18 cellular contexts compared by ENCODE assay signal in the genomic region with DNA sequence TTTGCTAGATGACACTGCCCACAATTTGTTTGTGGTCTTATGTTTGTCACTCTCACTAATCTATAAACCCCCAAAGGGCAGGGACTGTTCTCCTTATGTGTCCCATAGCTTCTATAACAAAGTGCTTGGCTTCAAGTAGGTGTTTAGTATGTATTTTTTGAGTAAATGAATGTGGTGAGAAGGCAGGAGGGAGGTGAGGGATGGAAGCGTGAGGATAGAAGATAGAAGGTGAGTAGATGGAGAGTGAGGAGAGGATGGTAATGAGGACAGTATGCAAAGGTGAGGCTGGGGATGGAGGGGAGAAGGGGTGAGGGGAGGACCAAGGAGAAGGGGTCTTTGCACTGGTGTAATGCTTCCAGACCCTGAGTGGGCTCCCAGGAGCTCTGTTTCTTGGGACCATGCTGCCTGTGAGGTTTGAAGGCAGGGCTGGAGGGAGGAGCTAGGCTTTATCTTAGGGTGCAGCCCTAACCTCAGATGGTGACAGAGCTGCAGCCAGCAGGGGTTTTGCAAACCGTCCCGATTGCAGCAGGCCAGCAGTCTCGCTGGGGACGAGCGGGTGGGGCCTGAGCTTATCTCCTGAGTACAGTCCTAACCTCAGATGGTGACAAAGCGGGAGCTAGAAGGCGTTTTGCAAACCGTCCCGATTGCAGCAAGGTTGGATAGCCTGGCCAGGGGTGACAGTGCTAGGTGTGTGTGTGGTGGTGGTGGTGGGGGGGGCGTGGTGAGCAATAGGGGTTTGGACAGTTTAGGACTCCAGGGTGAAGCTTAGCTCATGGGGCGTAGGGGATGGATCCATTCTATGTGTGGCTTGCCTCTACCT. TPM values are rescaled to one million over a fixed set of nuclear protein-coding genes. Genes with fewer than 3 reads are reported as not detected.
A peak's percentile ranks its signal among the peaks of the same experiment; 100 is the strongest.
DNase-seq lines count a peak whose midpoint lies in the region; ATAC-seq and TF ChIP-seq lines count a peak whose summit lies in the region.
"Had no signal": no experiment of that assay in that cellular context is flagged by ENCODE, and none has a peak within 500 bp of the region (broad histone marks: within the 10 kb centered on the region; RNA-seq: fewer than 3 reads in every experiment).

No MANE protein-coding gene starts in this region.

- no peak for TF ChIP-seq CTCF in PC-9 (conservative IDR thresholded peaks at IDR 0.05)
- no peak for TF ChIP-seq CTCF in activated CD8-positive, alpha-beta T cell treated with anti-CD3 and anti-CD28 coated beads for 36 hours (IDR thresholded peaks at IDR 0.05)

- H3K27me3 Mint-ChIP-seq in activated CD8-positive, alpha-beta T cell treated with anti-CD3 and anti-CD28 coated beads for 36 hours: no peaks in the 10 kb centered on the region

- H3K36me3 ChIP-seq in PC-9 (ENCODE audit: low read depth): no peaks in the 10 kb centered on the region
- H3K36me3 ChIP-seq: right lobe of liver, uterus had no signal

- no peaks in the 10 kb centered on the region for H3K9me3 Mint-ChIP-seq in activated CD8-positive, alpha-beta T cell treated with anti-CD3 and anti-CD28 coated beads for 36 hours
- H3K9me3 Mint-ChIP-seq: activated B cell treated with CpG ODN at 0.5 μM for 24 hours; naive thymus-derived CD8-positive, alpha-beta T cell; stimulated activated naive B cell treated with anti-CD40 and anti-IgM and Interleukin-4, amounts not matched to agents 10 μg/mL and 1 μg/mL and 100 μg/mL, for 72 hours had no signal

- no peak overlapping the region for H3K4me3 ChIP-seq in PC-9
- H3K4me3 ChIP-seq: right lobe of liver, uterus had no signal

- no TSS peak for BruUV-seq in PC-9 (replicated peaks; lab: Mats Ljungman, UMichigan)

- peaks cover 18% of the 10 kb centered on the region; the same call in 1 of the 2 replicates for H3F3A ChIP-seq in PC-9 (ENCODE audit: insufficient read depth, low read depth)

- no peaks in the 10 kb centered on the region for H3K79me2 ChIP-seq in PC-9 (ENCODE audit: low read depth)

- no peak for TF ChIP-seq POLR2A in erythroblast (IDR thresholded peaks at IDR 0.05; ENCODE audit: low read length)

- CTCF ChIA-PET in PC-9 (lab: Charles Lee): interaction anchor here (0.6 to 0.8 kb wide), 5 partner anchors 17 to 1306 kb away, joined by 3 to 18 read pairs (median 5); no protein-coding TSS in a partner anchor
- CTCF ChIA-PET in activated CD8-positive, alpha-beta T cell treated with anti-CD3 and anti-CD28 coated beads for 36 hours (lab: Charles Lee): interaction anchor here (1.0 to 5.1 kb wide), 10 partner anchors 8 to 141 kb away, joined by 3 to 41 read pairs (median 6); no protein-coding TSS in a partner anchor

- peaks cover 10% of the 10 kb centered on the region for H3K4me1 Mint-ChIP-seq in activated CD8-positive, alpha-beta T cell treated with anti-CD3 and anti-CD28 coated beads for 36 hours (ENCODE audit: low read depth)
- H3K4me1 Mint-ChIP-seq: activated B cell treated with CpG ODN at 0.5 μM for 24 hours; stimulated activated naive B cell treated with anti-CD40 and anti-IgM and Interleukin-4, amounts not matched to agents 10 μg/mL and 1 μg/mL and 100 μg/mL, for 72 hours had no signal

- peak overlapping the region; percentile 36; the same call in 1 of the 2 replicates for H3K4me2 ChIP-seq in PC-9

- POLR2A ChIA-PET in PC-9 (lab: Charles Lee; ENCODE audit: unreplicated experiment): interaction anchor here (0.5 kb wide), 1 partner anchor 88 kb away, joined by 5 read pairs; no protein-coding TSS in a partner anchor
- POLR2A ChIA-PET in activated CD8-positive, alpha-beta T cell treated with anti-CD3 and anti-CD28 coated beads for 36 hours (lab: Charles Lee): interaction anchor here (0.9 to 1.6 kb wide), 4 partner anchors 13 to 54 kb away, joined by 3 to 4 read pairs (median 4); a partner anchor contains a TSS

- H3K9me3 ChIP-seq in PC-9 (ENCODE audit: insufficient read depth, low read depth): no peaks in the 10 kb centered on the region
- H3K9me3 ChIP-seq: right lobe of liver, uterus had no signal

- H2AFZ ChIP-seq in PC-9: no peak overlapping the region

- H3K4me1 ChIP-seq in PC-9 (replicated peaks; ENCODE audit: insufficient read depth): peaks cover 41% of the 10 kb centered on the region
- H3K4me1 ChIP-seq: right lobe of liver, uterus had no signal

- H3K27me3 ChIP-seq in PC-9 (ENCODE audit: insufficient read depth, low read depth): no peaks in the 10 kb centered on the region
- H3K27me3 ChIP-seq: right lobe of liver, uterus had no signal

- intact Hi-C loops in PC-9 (cut with micrococcal nuclease; ENCODE audit: unreplicated experiment) (no loop called here), sciatic nerve (cut with DNase I) (no loop called here)
- intact Hi-C loops in activated CD8-positive, alpha-beta T cell treated with anti-CD3 and anti-CD28 coated beads for 36 hours (cut with micrococcal nuclease): no loop called here

- H3K4me3 Mint-ChIP-seq in activated CD8-positive, alpha-beta T cell treated with anti-CD3 and anti-CD28 coated beads for 36 hours: no peak overlapping the region
- H3K4me3 Mint-ChIP-seq: activated B cell treated with CpG ODN at 0.5 μM for 24 hours; CD4-positive, CD25-positive, alpha-beta regulatory T cell; naive thymus-derived CD8-positive, alpha-beta T cell; stimulated activated naive B cell treated with anti-CD40 and anti-IgM and Interleukin-4, amounts not matched to agents 10 μg/mL and 1 μg/mL and 100 μg/mL, for 72 hours had no signal

- no peaks in the 10 kb centered on the region for H4K20me1 ChIP-seq in PC-9 (ENCODE audit: insufficient read depth)

- in situ Hi-C loops in KBM-7 (cut with MboI; ENCODE audit: low pct_unique_long_range_greater_than_20kb, low sequenced_read_pairs): no loop called here

- no peaks in the 10 kb centered on the region for H3K36me3 Mint-ChIP-seq in activated CD8-positive, alpha-beta T cell treated with anti-CD3 and anti-CD28 coated beads for 36 hours (ENCODE audit: low read depth)
- H3K36me3 Mint-ChIP-seq: CD4-positive, CD25-positive, alpha-beta regulatory T cell; naive thymus-derived CD8-positive, alpha-beta T cell; stimulated activated naive B cell treated with anti-CD40 and anti-IgM and Interleukin-4, amounts not matched to agents 10 μg/mL and 1 μg/mL and 100 μg/mL, for 72 hours had no signal

- ATAC-seq in sciatic nerve: peak; percentile 4
- no peak for ATAC-seq in activated CD8-positive, alpha-beta T cell treated with anti-CD3 and anti-CD28 coated beads for 36 hours
- ATAC-seq in stimulated activated naive CD8-positive, alpha-beta T cell treated with anti-CD3 and anti-CD28 coated beads, Interleukin-15, Interleukin-2, amounts not matched to agents 100 U/mL and 50 U/mL, for 24 hours: no peak
- ATAC-seq: naive thymus-derived CD8-positive, alpha-beta T cell; stimulated activated naive B cell treated with anti-CD40 and anti-IgM and Interleukin-4, amounts not matched to agents 10 μg/mL and 1 μg/mL and 100 μg/mL, for 72 hours had no signal

- DNase-seq in KBM-7 (peak; percentile 75), PC-9 (peak in 1 of 2 experiments; percentile 62), erythroblast (lab: John Stamatoyannopoulos, UW) (peak; percentile 94), sciatic nerve (ENCODE audit: low spot score) (no peak), nucleus accumbens (lab: John Stamatoyannopoulos, UW) (no peak)
- DNase-seq in activated CD8-positive, alpha-beta T cell treated with anti-CD3 and anti-CD28 coated beads for 36 hours: no peak
- no peak for DNase-seq in stimulated activated naive CD8-positive, alpha-beta T cell treated with anti-CD3 and anti-CD28 coated beads, Interleukin-15, Interleukin-2, amounts not matched to agents 100 U/mL and 50 U/mL, for 24 hours
- DNase-seq: activated B cell treated with CpG ODN at 0.5 μM for 24 hours; CD4-positive, CD25-positive, alpha-beta regulatory T cell; naive thymus-derived CD8-positive, alpha-beta T cell; NCI-H1436 treated with DMSO at 0.1 percent for 48 hours; NCI-H526 treated with DMSO at 0.1 percent for 48 hours; SHP77 treated with DMSO at 0.1 percent for 48 hours; stimulated activated naive B cell treated with anti-CD40 and anti-IgM and Interleukin-4, amounts not matched to agents 10 μg/mL and 1 μg/mL and 100 μg/mL, for 72 hours; uterus had no signal

- no peak overlapping the region for H3K27ac Mint-ChIP-seq in activated CD8-positive, alpha-beta T cell treated with anti-CD3 and anti-CD28 coated beads for 36 hours
- H3K27ac Mint-ChIP-seq: activated B cell treated with CpG ODN at 0.5 μM for 24 hours; CD4-positive, CD25-positive, alpha-beta regulatory T cell; stimulated activated naive B cell treated with anti-CD40 and anti-IgM and Interleukin-4, amounts not matched to agents 10 μg/mL and 1 μg/mL and 100 μg/mL, for 72 hours had no signal

- no peaks in the 10 kb centered on the region for H3K9me2 ChIP-seq in PC-9 (ENCODE audit: insufficient read depth)

- H3K27ac ChIP-seq in PC-9: no peak overlapping the region
- H3K27ac ChIP-seq: right lobe of liver, uterus had no signal

RNA-seq across cellular contexts. Expression of a gene that starts 6.5 kb away (rescaled TPM):
- total RNA-seq in PC-9 (2021) (not detected in 2 replicates), sciatic nerve (0.31 TPM)
- total RNA-seq in activated CD8-positive, alpha-beta T cell treated with anti-CD3 and anti-CD28 coated beads for 36 hours: under 1 TPM; 0.27 to 0.34 TPM
- total RNA-seq: CD4-positive, CD25-positive, alpha-beta regulatory T cell; chondrocyte; uterus had no signal

RNA-seq across cellular contexts. Expression of a gene that starts 7.8 kb away (rescaled TPM):
- total RNA-seq in PC-9 (2021) (not detected in 2 replicates), sciatic nerve (not detected)
- total RNA-seq in activated CD8-positive, alpha-beta T cell treated with anti-CD3 and anti-CD28 coated beads for 36 hours: not detected
- total RNA-seq: activated B cell treated with CpG ODN at 0.5 μM for 24 hours; CD4-positive, CD25-positive, alpha-beta regulatory T cell; chondrocyte; liver; naive thymus-derived CD8-positive, alpha-beta T cell; right lobe of liver; uterus had no signal

RNA-seq across cellular contexts. Expression of a gene that starts 17.3 kb away (rescaled TPM):
- total RNA-seq in PC-9 (2021) (26.8 and 46.5 TPM in 2 replicates), sciatic nerve (32.2 TPM)
- total RNA-seq in activated CD8-positive, alpha-beta T cell treated with anti-CD3 and anti-CD28 coated beads for 36 hours: 10 to 100 TPM; 49.2 to 51.1 TPM

RNA-seq across cellular contexts. Expression of a gene that starts 17.6 kb away (rescaled TPM):
- 113 and 171 TPM in 2 replicates for total RNA-seq in PC-9 (2021)
- 166 TPM for total RNA-seq in sciatic nerve
- total RNA-seq in activated CD8-positive, alpha-beta T cell treated with anti-CD3 and anti-CD28 coated beads for 36 hours: 100 to 1,000 TPM; 132 to 139 TPM

RNA-seq across cellular contexts. Expression of a gene that starts 55.2 kb away (rescaled TPM):
- total RNA-seq in PC-9 (2021): 16.4 and 18.8 TPM in 2 replicates
- 6.5 TPM for total RNA-seq in sciatic nerve
- under 1 TPM; 0.69 to 0.72 TPM for total RNA-seq in activated CD8-positive, alpha-beta T cell treated with anti-CD3 and anti-CD28 coated beads for 36 hours

Comparison
In these comparisons a context has a peak if more than half of its experiments do, and no peak if none do; other contexts are left out.
1. DNase-seq: peak in KBM-7 (single experiment) and erythroblast (2 of 2); none in sciatic nerve (single experiment), nucleus accumbens (0 of 56), activated CD8-positive, alpha-beta T cell treated with anti-CD3 and anti-CD28 coated beads for 36 hours (single experiment) and stimulated activated naive CD8-positive, alpha-beta T cell treated with anti-CD3 and anti-CD28 coated beads, Interleukin-15, Interleukin-2, amounts not matched to agents 100 U/mL and 50 U/mL, for 24 hours (single experiment).